Comparison of ENCODE assay signal across 18 cellular contexts in genomic region chr7:87116315-87116714, GRCh38.
"Had no signal": no experiment of that assay in that cellular context is flagged by ENCODE, and none has a peak within 500 bp of the region (broad histone marks: within the 10 kb centered on the region; RNA-seq: fewer than 3 reads in every experiment).

No MANE protein-coding gene starts in this region.

- DNase-seq: activated CD4-positive, alpha-beta T cell treated with anti-CD3 and anti-CD28 coated beads for 4 hours; activated CD8-positive, alpha-beta memory T cell treated with anti-CD3 and anti-CD28 coated beads, Interleukin-2, amount 50 U/mL, for 4 hours; activated CD8-positive, alpha-beta T cell treated with anti-CD3 and anti-CD28 coated beads, Interleukin-2, amount 10 ng/mL, durations not matched to agents 7 days and 5 days; activated gamma-delta T cell treated with Interleukin-2 at 50 U/mL for 16 hours; activated naive CD8-positive, alpha-beta T cell treated with anti-CD3 and anti-CD28 coated beads for 36 hours; activated T-cell treated with anti-CD3 and anti-CD28 coated beads, Interleukin-2, amount 50 U/mL, for 48 hours; anterior cingulate cortex; cerebellar nuclear complex; effector CD8-positive, alpha-beta T cell; esophagus squamous epithelium; hypothalamus; kidney; left lung; mucosa of descending colon; naive thymus-derived CD8-positive, alpha-beta T cell; pancreas; stimulated activated CD4-positive, alpha-beta T cell treated with anti-CD3 and anti-CD28 coated beads, Interleukin-1b, Interleukin-23, amount 100 ng/mL, for 48 hours had no signal

- H3K4me1 Mint-ChIP-seq: activated naive CD8-positive, alpha-beta T cell treated with anti-CD3 and anti-CD28 coated beads for 36 hours; memory B cell; naive thymus-derived CD8-positive, alpha-beta T cell had no signal

- H3K27me3 Mint-ChIP-seq: activated naive CD8-positive, alpha-beta T cell treated with anti-CD3 and anti-CD28 coated beads for 36 hours; memory B cell had no signal

- H3K36me3 Mint-ChIP-seq: activated naive CD8-positive, alpha-beta T cell treated with anti-CD3 and anti-CD28 coated beads for 36 hours had no signal

- ATAC-seq: activated CD8-positive, alpha-beta T cell treated with anti-CD3 and anti-CD28 coated beads, Interleukin-2, amount 10 ng/mL, durations not matched to agents 7 days and 5 days; left lung; mucosa of descending colon; naive thymus-derived CD8-positive, alpha-beta T cell; pancreas had no signal

- H3K4me3 Mint-ChIP-seq: activated CD8-positive, alpha-beta T cell treated with anti-CD3 and anti-CD28 coated beads, Interleukin-2, amount 10 ng/mL, durations not matched to agents 7 days and 5 days; activated naive CD8-positive, alpha-beta T cell treated with anti-CD3 and anti-CD28 coated beads for 36 hours; memory B cell; naive thymus-derived CD8-positive, alpha-beta T cell had no signal

- H3K27ac Mint-ChIP-seq: activated CD8-positive, alpha-beta T cell treated with anti-CD3 and anti-CD28 coated beads, Interleukin-2, amount 10 ng/mL, durations not matched to agents 7 days and 5 days; activated naive CD8-positive, alpha-beta T cell treated with anti-CD3 and anti-CD28 coated beads for 36 hours; memory B cell; naive thymus-derived CD8-positive, alpha-beta T cell had no signal

- H3K27ac ChIP-seq: esophagus squamous epithelium, left lung, pancreas had no signal
